Comparison of ENCODE assay signal across 28 cellular contexts in the genomic region with DNA sequence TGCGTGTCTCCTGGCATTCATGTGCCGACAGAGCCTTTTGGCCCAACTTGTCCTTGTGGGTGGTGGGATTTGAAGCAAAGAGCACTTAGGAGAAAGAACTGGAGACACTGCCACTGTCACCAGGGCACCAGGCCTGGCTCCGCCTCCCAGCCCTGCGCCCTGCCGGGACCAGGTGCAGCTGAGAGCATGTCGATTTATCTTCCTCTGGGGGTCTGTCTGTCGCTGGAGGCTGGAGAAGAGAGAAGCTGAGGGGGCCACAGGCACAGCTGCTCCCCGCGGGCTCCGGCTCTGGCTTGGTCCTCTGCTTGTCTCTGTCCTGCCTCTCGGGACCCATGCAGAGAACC.
"Had no signal": no experiment of that assay in that cellular context is flagged by ENCODE, and none has a peak within 500 bp of the region (broad histone marks: within the 10 kb centered on the region; RNA-seq: fewer than 3 reads in every experiment).

No MANE protein-coding gene starts in this region.

- H3K27ac ChIP-seq: brain microvascular endothelial cell, coronary artery, dorsolateral prefrontal cortex, foreskin keratinocyte, gastroesophageal sphincter had no signal

- H3K4me3 ChIP-seq: coronary artery, dorsolateral prefrontal cortex, gastroesophageal sphincter had no signal

- H3K9me3 Mint-ChIP-seq: activated CD8-positive, alpha-beta T cell treated with anti-CD3 and anti-CD28 coated beads for 36 hours; activated T-cell treated with anti-CD3 and anti-CD28 coated beads, Interleukin-2, amount 50 U/mL, for 4 hours; activated T-helper 17 cell treated with anti-CD3 and anti-CD28 coated beads, Interleukin-2, amount 50 U/mL, for 72 hours; central memory CD8-positive, alpha-beta T cell; dendritic cell treated with granulocyte-macrophage colony-stimulating factor and Interleukin-4, amounts not matched to agents 40 ng/mL and 50 ng/mL, for 4 days; endodermal cell; WTC11 had no signal

- H3K4me1 Mint-ChIP-seq: activated T-helper 17 cell treated with anti-CD3 and anti-CD28 coated beads, Interleukin-2, amount 50 U/mL, for 72 hours; central memory CD8-positive, alpha-beta T cell; endodermal cell; WTC11 had no signal

- H3K4me1 ChIP-seq: foreskin keratinocyte, gastroesophageal sphincter had no signal

- ATAC-seq: activated CD4-positive, CD25-positive, alpha-beta regulatory T cell treated with anti-CD3 and anti-CD28 coated beads, Interleukin-2, amount 50 U/mL, for 24 hours; activated CD8-positive, alpha-beta T cell treated with anti-CD3 and anti-CD28 coated beads for 36 hours; activated T-cell treated with anti-CD3 and anti-CD28 coated beads, Interleukin-2, amount 50 U/mL, for 4 hours; activated T-helper 17 cell treated with anti-CD3 and anti-CD28 coated beads, Interleukin-2, amount 50 U/mL, for 72 hours; esophagus mucosa; foreskin keratinocyte; gastroesophageal sphincter; WTC11 had no signal

- H3K27me3 ChIP-seq: brain microvascular endothelial cell, dorsolateral prefrontal cortex, foreskin keratinocyte, gastroesophageal sphincter had no signal

- H3K27me3 Mint-ChIP-seq: activated CD8-positive, alpha-beta T cell treated with anti-CD3 and anti-CD28 coated beads for 36 hours; activated naive CD8-positive, alpha-beta T cell; activated T-helper 17 cell treated with anti-CD3 and anti-CD28 coated beads, Interleukin-2, amount 50 U/mL, for 72 hours; central memory CD8-positive, alpha-beta T cell; dendritic cell treated with granulocyte-macrophage colony-stimulating factor and Interleukin-4, amounts not matched to agents 40 ng/mL and 50 ng/mL, for 4 days had no signal

- DNase-seq: activated CD4-positive, alpha-beta T cell treated with anti-CD3 and anti-CD28 coated beads for 48 hours; activated CD4-positive, alpha-beta T cell treated with anti-CD3 and anti-CD28 coated beads, Interleukin-2, amount 50 U/mL, for 1 hour; activated CD4-positive, alpha-beta T cell treated with anti-CD3 and anti-CD28 coated beads, Interleukin-2, amount 50 U/mL, for 48 hours; activated CD8-positive, alpha-beta memory T cell treated with anti-CD3 and anti-CD28 coated beads for 24 hours; activated CD8-positive, alpha-beta T cell treated with anti-CD3 and anti-CD28 coated beads for 36 hours; activated effector memory CD4-positive, alpha-beta T cell treated with Interleukin-2 at 50 U/mL for 16 hours; activated gamma-delta T cell treated with Interleukin-2 at 50 U/mL for 16 hours; activated naive CD4-positive, alpha-beta T cell treated with anti-CD3 and anti-CD28 coated beads, Interleukin-2, amount 50 U/mL, for 16 hours; activated naive CD4-positive, alpha-beta T cell treated with Interleukin-2 at 50 U/mL for 16 hours; activated T-cell treated with anti-CD3 and anti-CD28 coated beads, Interleukin-2, amount 50 U/mL, for 4 hours; amniotic stem cell; anterior cingulate cortex; brain microvascular endothelial cell; dorsolateral prefrontal cortex; effector memory CD4-positive, alpha-beta T cell; endodermal cell; foreskin keratinocyte; T-helper 1 cell; T-helper 2 cell had no signal

- H3K4me3 Mint-ChIP-seq: activated CD8-positive, alpha-beta T cell treated with anti-CD3 and anti-CD28 coated beads for 36 hours; activated naive CD8-positive, alpha-beta T cell; activated T-cell treated with anti-CD3 and anti-CD28 coated beads, Interleukin-2, amount 50 U/mL, for 4 hours; activated T-helper 17 cell treated with anti-CD3 and anti-CD28 coated beads, Interleukin-2, amount 50 U/mL, for 72 hours; central memory CD8-positive, alpha-beta T cell; dendritic cell treated with granulocyte-macrophage colony-stimulating factor and Interleukin-4, amounts not matched to agents 40 ng/mL and 50 ng/mL, for 4 days; endodermal cell; WTC11 had no signal

- H3K27ac Mint-ChIP-seq: activated CD8-positive, alpha-beta T cell treated with anti-CD3 and anti-CD28 coated beads for 36 hours; activated naive CD8-positive, alpha-beta T cell; activated T-helper 17 cell treated with anti-CD3 and anti-CD28 coated beads, Interleukin-2, amount 50 U/mL, for 72 hours; dendritic cell treated with granulocyte-macrophage colony-stimulating factor and Interleukin-4, amounts not matched to agents 40 ng/mL and 50 ng/mL, for 4 days; endodermal cell; WTC11 had no signal

- H3K9me3 ChIP-seq: gastroesophageal sphincter had no signal
